ENCODE assay signal across 12 cellular contexts in genomic region chr1:39625462-39626273, GRCh38. TPM values are rescaled to one million over a fixed set of nuclear protein-coding genes. Genes with fewer than 3 reads are reported as not detected.
DNase-seq lines count a peak whose midpoint lies in the region; ATAC-seq and TF ChIP-seq lines count a peak whose summit lies in the region.
"Had no signal": no experiment of that assay in that cellular context is flagged by ENCODE, and none has a peak within 500 bp of the region (broad histone marks: within the 10 kb centered on the region; RNA-seq: fewer than 3 reads in every experiment).

No MANE protein-coding gene starts in this region.

- DNase-seq in AG08395 (ENCODE audit: low spot score) (peak; percentile 58), anterior cingulate cortex (lab: John Stamatoyannopoulos, UW) (peak in 53 of 58 donors; percentile 5 to 92 (median 61)), left ventricle myocardium inferior (peak; percentile 90), osteoblast (ENCODE audit: insufficient read length, low spot score, missing footprints) (peak; percentile 91)
- DNase-seq in stimulated activated CD4-positive, alpha-beta T cell treated with anti-CD3 and anti-CD28 coated beads, Interleukin-12 subunit alpha, Interleukin-12 subunit beta, amount 100 ng/mL, for 4 hours: no peak
- DNase-seq in activated naive CD4-positive, alpha-beta T cell treated with anti-CD3 and anti-CD28 coated beads for 36 hours: no peak
- DNase-seq: activated CD8-positive, alpha-beta memory T cell treated with anti-CD3 and anti-CD28 coated beads, Interleukin-2, amount 50 U/mL, for 48 hours; effector memory CD4-positive, alpha-beta T cell; NCI-H1092 had no signal

- H2AFZ ChIP-seq in osteoblast (ENCODE audit: low read length): no peak overlapping the region

- H3K4me3 Mint-ChIP-seq in activated naive CD4-positive, alpha-beta T cell treated with anti-CD3 and anti-CD28 coated beads for 36 hours: no peak overlapping the region

- H3K27ac ChIP-seq in left ventricle myocardium inferior (replicated peaks) (peak overlapping the region; percentile 85), osteoblast (ENCODE audit: low read depth, low read length) (no peak overlapping the region)

- no peak for ATAC-seq in HG02840 (IDR thresholded peaks at IDR 0.05; ENCODE audit: low FRiP score, unreplicated experiment)
- no peak for ATAC-seq in HG02870 (IDR thresholded peaks at IDR 0.05; ENCODE audit: unreplicated experiment)

- peaks cover 3% of the 10 kb centered on the region for H3K4me1 Mint-ChIP-seq in activated naive CD4-positive, alpha-beta T cell treated with anti-CD3 and anti-CD28 coated beads for 36 hours (ENCODE audit: low read depth)

- H3K27me3 ChIP-seq in left ventricle myocardium inferior (ENCODE audit: low read depth): no peaks in the 10 kb centered on the region
- H3K27me3 ChIP-seq in osteoblast (ENCODE audit: insufficient read depth, low read length): no peaks in the 10 kb centered on the region

- H3K36me3 ChIP-seq in left ventricle myocardium inferior (peaks cover 19% of the 10 kb centered on the region), osteoblast (ENCODE audit: insufficient read depth, low read length) (no peaks in the 10 kb centered on the region)

- CTCF ChIA-PET in activated naive CD4-positive, alpha-beta T cell treated with anti-CD3 and anti-CD28 coated beads for 36 hours (lab: Charles Lee): interaction anchor here (0.5 to 1.9 kb wide), 3 partner anchors 32 to 47 kb away, joined by 3 to 6 read pairs (median 4); partner anchors contain the start of gene NT5C1A

- H3K4me1 ChIP-seq in left ventricle myocardium inferior (peaks cover 80% of the 10 kb centered on the region), osteoblast (ENCODE audit: insufficient read depth, low read length) (no peaks in the 10 kb centered on the region)

- no peaks in the 10 kb centered on the region for H3K27me3 Mint-ChIP-seq in activated naive CD4-positive, alpha-beta T cell treated with anti-CD3 and anti-CD28 coated beads for 36 hours (ENCODE audit: low read depth)

- H3K79me2 ChIP-seq in osteoblast (ENCODE audit: insufficient read depth, low read length): no peaks in the 10 kb centered on the region

- H3K9me3 Mint-ChIP-seq in activated naive CD4-positive, alpha-beta T cell treated with anti-CD3 and anti-CD28 coated beads for 36 hours: no peaks in the 10 kb centered on the region

- H3K36me3 Mint-ChIP-seq in activated naive CD4-positive, alpha-beta T cell treated with anti-CD3 and anti-CD28 coated beads for 36 hours (ENCODE audit: low read depth): no peaks in the 10 kb centered on the region

- no peak overlapping the region for H3K4me2 ChIP-seq in osteoblast (ENCODE audit: insufficient read depth, low read length)

- no peaks in the 10 kb centered on the region for H3K9me3 ChIP-seq in left ventricle myocardium inferior (replicated peaks)
- no peaks in the 10 kb centered on the region for H3K9me3 ChIP-seq in osteoblast (ENCODE audit: low read depth, low read length)

- TF ChIP-seq CTCF in left ventricle myocardium inferior (IDR thresholded peaks at IDR 0.05; ENCODE audit: borderline replicate concordance): no peak
- no peak for TF ChIP-seq CTCF in osteoblast (IDR thresholded peaks at IDR 0.05; ENCODE audit: extremely low read depth, low read depth, low read length)

- no peaks in the 10 kb centered on the region for H4K20me1 ChIP-seq in osteoblast (ENCODE audit: insufficient read depth, low read length)

- H3K4me3 ChIP-seq in left ventricle myocardium inferior (peak overlapping the region; percentile 4), osteoblast (ENCODE audit: insufficient read depth, low read length) (no peak overlapping the region)

- no peak overlapping the region for H3K27ac Mint-ChIP-seq in activated naive CD4-positive, alpha-beta T cell treated with anti-CD3 and anti-CD28 coated beads for 36 hours

- intact Hi-C loops in left ventricle myocardium inferior (cut with micrococcal nuclease): no loop called here
- intact Hi-C loops in activated naive CD4-positive, alpha-beta T cell treated with anti-CD3 and anti-CD28 coated beads for 36 hours (cut with micrococcal nuclease): no loop called here

RNA-seq across cellular contexts. Expression of gene HEYL, which starts 13.8 kb away (rescaled TPM):
- 21.2 TPM for total RNA-seq in left ventricle myocardium inferior
- total RNA-seq in osteoblast: under 0.01 TPM in 2 replicates
- total RNA-seq in activated naive CD4-positive, alpha-beta T cell treated with anti-CD3 and anti-CD28 coated beads for 36 hours: under 1 TPM; 0.15 to 0.17 TPM

RNA-seq across cellular contexts. Expression of gene NT5C1A, which starts 46.2 kb away (rescaled TPM):
- total RNA-seq in left ventricle myocardium inferior: 26.8 TPM
- not detected in 2 replicates for total RNA-seq in osteoblast
- total RNA-seq in activated naive CD4-positive, alpha-beta T cell treated with anti-CD3 and anti-CD28 coated beads for 36 hours: not detected
- total RNA-seq: A673 had no signal

RNA-seq across cellular contexts. Expression of gene PABPC4, which starts 49.1 kb away (rescaled TPM):
- 210 TPM for total RNA-seq in left ventricle myocardium inferior
- total RNA-seq in osteoblast: 158 and 182 TPM in 2 replicates
- total RNA-seq in activated naive CD4-positive, alpha-beta T cell treated with anti-CD3 and anti-CD28 coated beads for 36 hours: 100 to 1,000 TPM; 328 to 353 TPM

Comparison
In these comparisons a context has a peak if more than half of its experiments do, and no peak if none do; other contexts are left out.
1. DNase-seq: peak in AG08395 (single experiment), anterior cingulate cortex (53 of 58), left ventricle myocardium inferior (single experiment) and osteoblast (single experiment); none in stimulated activated CD4-positive, alpha-beta T cell treated with anti-CD3 and anti-CD28 coated beads, Interleukin-12 subunit alpha, Interleukin-12 subunit beta, amount 100 ng/mL, for 4 hours (single experiment) and activated naive CD4-positive, alpha-beta T cell treated with anti-CD3 and anti-CD28 coated beads for 36 hours (single experiment).
2. RNA of gene HEYL, which starts 13.8 kb away (total RNA-seq): 21.2 TPM in left ventricle myocardium inferior (single experiment); 0.15 to 0.17 TPM in activated naive CD4-positive, alpha-beta T cell treated with anti-CD3 and anti-CD28 coated beads for 36 hours and under 0.01 TPM in osteoblast; every median in the first group is over 10 times any median in the second.
3. RNA of gene NT5C1A, which starts 46.2 kb away (total RNA-seq): 26.8 TPM in left ventricle myocardium inferior (single experiment); not detected in osteoblast and not detected in activated naive CD4-positive, alpha-beta T cell treated with anti-CD3 and anti-CD28 coated beads for 36 hours; every median in the first group is over 10 times any median in the second.